Comparison of ENCODE assay signal across 13 cellular contexts in the genomic region with DNA sequence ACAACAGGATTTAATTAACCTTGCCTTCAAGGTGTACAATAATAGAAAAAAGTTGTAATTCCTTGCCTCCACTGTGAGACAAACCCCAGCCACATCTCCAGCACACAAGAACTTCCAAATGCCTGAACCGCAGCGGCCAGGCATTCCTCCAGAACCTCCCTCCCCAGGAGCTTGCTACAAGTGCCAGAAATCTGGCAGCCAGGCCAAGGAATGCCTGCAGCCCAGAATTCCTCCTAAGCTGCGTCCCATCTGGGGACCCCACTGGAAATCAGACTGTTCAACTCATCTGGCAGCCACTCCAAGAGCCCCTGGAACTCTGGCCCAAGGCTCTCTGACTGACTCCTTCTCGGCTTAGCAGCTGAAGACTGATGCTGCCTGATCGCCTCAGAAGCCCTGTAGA. TPM values are rescaled to one million over a fixed set of nuclear protein-coding genes. Genes with fewer than 3 reads are reported as not detected.
"Had no signal": no experiment of that assay in that cellular context is flagged by ENCODE, and none has a peak within 500 bp of the region (broad histone marks: within the 10 kb centered on the region; RNA-seq: fewer than 3 reads in every experiment).

No MANE protein-coding gene starts in this region.

RNA-seq across cellular contexts. Expression of gene REG3G, which starts 28.0 kb away (rescaled TPM):
- total RNA-seq: activated CD4-positive, alpha-beta memory T cell treated with anti-CD3 and anti-CD28 coated beads, Interleukin-2, amount 10 ng/mL, durations not matched to agents 7 days and 5 days; activated CD4-positive, alpha-beta T cell treated with anti-CD3 and anti-CD28 coated beads for 36 hours; activated CD4-positive, alpha-beta T cell treated with anti-CD3 and anti-CD28 coated beads, Interleukin-2, amount 10 ng/mL, durations not matched to agents 7 days and 5 days; activated CD8-positive, alpha-beta memory T cell treated with anti-CD3 and anti-CD28 coated beads, Interleukin-2, amount 10 ng/mL, durations not matched to agents 7 days and 5 days; activated CD8-positive, alpha-beta T cell treated with anti-CD3 and anti-CD28 coated beads, Interleukin-2, amount 10 ng/mL, durations not matched to agents 7 days and 5 days; activated naive CD8-positive, alpha-beta T cell treated with anti-CD3 and anti-CD28 coated beads, Interleukin-2, amount 10 ng/mL, durations not matched to agents 7 days and 5 days; activated T-helper 2 cell treated with anti-CD3 and anti-CD28 coated beads, Interferon-gamma antibody, Interleukin-2, Interleukin-4, amounts not matched to agents 10 μg/mL and 5 μg/mL and 100 μg/mL, durations not matched to agents 14 hours and 24 hours and 36 hours; ascending aorta; bronchial epithelial cell; cardiac muscle cell; T-helper 1 cell treated with Interleukin-12 subunit alpha and Interleukin-12 subunit beta and Interleukin-4 antibody, amounts not matched to agents 30 ng/mL and 1 ng/mL, for 36 hours; T-helper 17 cell; T-helper 2 cell treated with Interferon-gamma antibody and Interleukin-4, amounts not matched to agents 100 ng/mL and 5 ng/mL, for 36 hours had no signal
- polyA plus RNA-seq: cardiac muscle cell had no signal

RNA-seq across cellular contexts. Expression of gene REG1B, which starts 34.3 kb away (rescaled TPM):
- total RNA-seq: activated CD4-positive, alpha-beta memory T cell treated with anti-CD3 and anti-CD28 coated beads, Interleukin-2, amount 10 ng/mL, durations not matched to agents 7 days and 5 days; activated CD4-positive, alpha-beta T cell treated with anti-CD3 and anti-CD28 coated beads for 36 hours; activated CD4-positive, alpha-beta T cell treated with anti-CD3 and anti-CD28 coated beads, Interleukin-2, amount 10 ng/mL, durations not matched to agents 7 days and 5 days; activated CD8-positive, alpha-beta memory T cell treated with anti-CD3 and anti-CD28 coated beads, Interleukin-2, amount 10 ng/mL, durations not matched to agents 7 days and 5 days; activated CD8-positive, alpha-beta T cell treated with anti-CD3 and anti-CD28 coated beads, Interleukin-2, amount 10 ng/mL, durations not matched to agents 7 days and 5 days; activated naive CD8-positive, alpha-beta T cell treated with anti-CD3 and anti-CD28 coated beads, Interleukin-2, amount 10 ng/mL, durations not matched to agents 7 days and 5 days; activated T-helper 2 cell treated with anti-CD3 and anti-CD28 coated beads, Interferon-gamma antibody, Interleukin-2, Interleukin-4, amounts not matched to agents 10 μg/mL and 5 μg/mL and 100 μg/mL, durations not matched to agents 14 hours and 24 hours and 36 hours; ascending aorta; bronchial epithelial cell; cardiac muscle cell; T-helper 1 cell treated with Interleukin-12 subunit alpha and Interleukin-12 subunit beta and Interleukin-4 antibody, amounts not matched to agents 30 ng/mL and 1 ng/mL, for 36 hours; T-helper 17 cell; T-helper 2 cell treated with Interferon-gamma antibody and Interleukin-4, amounts not matched to agents 100 ng/mL and 5 ng/mL, for 36 hours had no signal
- polyA plus RNA-seq: cardiac muscle cell had no signal
